Comparison of ENCODE assay signal across 6 cellular contexts in the genomic region with DNA sequence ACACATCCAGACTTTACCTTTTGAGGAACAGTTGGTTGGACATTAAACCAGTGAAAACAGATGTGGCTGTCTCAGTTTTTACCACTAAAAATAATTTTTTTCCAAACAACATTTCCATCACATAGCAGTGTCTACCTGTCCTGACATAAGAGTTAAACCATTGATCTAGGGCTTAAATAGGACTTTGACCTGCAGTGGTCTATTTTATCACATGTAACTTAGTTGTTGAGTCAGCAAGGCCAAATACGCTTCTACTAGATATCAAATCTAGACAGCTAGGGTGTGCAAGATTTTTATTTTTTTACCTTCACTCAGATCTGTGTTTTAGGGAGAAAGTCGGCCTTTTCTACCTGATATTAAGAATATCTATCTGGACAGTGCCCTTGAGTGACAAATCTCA.
"Had no signal": no experiment of that assay in that cellular context is flagged by ENCODE, and none has a peak within 500 bp of the region (broad histone marks: within the 10 kb centered on the region; RNA-seq: fewer than 3 reads in every experiment).

No MANE protein-coding gene starts in this region.

- H3K27ac ChIP-seq: HL-60 had no signal

- H3K4me3 ChIP-seq: GM23338 had no signal

- ATAC-seq: GM23338 had no signal

- FAIRE-seq: H1, H54 had no signal

- H3K4me2 ChIP-seq: GM23338 had no signal

- DNase-seq: H9, KBM-7 had no signal

- H2AFZ ChIP-seq: GM23338 had no signal
